Comparison of ENCODE assay signal across 10 cellular contexts in the genomic region with DNA sequence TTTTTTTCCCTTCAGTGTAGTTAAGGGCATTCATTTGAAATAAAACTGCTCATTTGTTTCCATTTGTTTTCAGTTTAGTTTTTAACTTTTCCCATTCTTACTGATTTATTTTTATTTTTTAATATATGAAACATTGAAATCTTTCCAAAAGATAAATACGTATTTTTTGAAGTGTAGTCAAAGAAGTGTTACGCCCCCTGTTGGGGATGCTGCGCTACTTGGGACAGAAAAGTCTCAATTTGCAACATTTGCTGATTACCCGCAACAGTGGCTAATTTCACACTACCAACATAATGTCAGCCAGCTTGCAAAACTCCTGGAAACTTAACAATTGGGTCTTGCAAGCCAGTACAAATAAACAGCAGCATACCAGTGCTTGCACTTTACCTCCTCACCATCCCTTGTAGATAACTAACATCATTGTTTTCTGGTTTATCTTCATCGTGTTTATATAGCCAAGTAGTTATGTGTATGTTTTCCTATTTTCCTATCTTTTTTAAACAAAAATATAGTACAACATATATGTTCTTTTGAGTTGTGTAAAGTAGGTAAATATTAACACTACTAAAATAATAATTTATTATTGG.
DNase-seq lines count a peak whose midpoint lies in the region; ATAC-seq, FAIRE-seq and TF ChIP-seq lines count a peak whose summit lies in the region.
"Had no signal": no experiment of that assay in that cellular context is flagged by ENCODE, and none has a peak within 500 bp of the region (broad histone marks: within the 10 kb centered on the region; RNA-seq: fewer than 3 reads in every experiment).

No MANE protein-coding gene starts in this region.

- H3K9me1 ChIP-seq in endothelial cell of umbilical vein (replicated peaks; ENCODE audit: control insufficient read depth, extremely low read depth, insufficient read depth, low read length) = no peaks in the 10 kb centered on the region

- no peak for TF ChIP-seq POLR2A in endothelial cell of umbilical vein (IDR thresholded peaks at IDR 0.05; ENCODE audit: low read depth, low read length)

- no peak overlapping the region for H3K9ac ChIP-seq in endothelial cell of umbilical vein (replicated peaks; ENCODE audit: extremely low read depth, insufficient read depth, low read length)

- H3K27ac ChIP-seq in OCI-LY7 (ENCODE audit: low read depth, low read length, poor library complexity, severe bottlenecking) (no peak overlapping the region), endothelial cell of umbilical vein (ENCODE audit: insufficient read depth, low read depth, low read length) (no peak overlapping the region)
- H3K27ac ChIP-seq: skin epidermis had no signal

- H3K79me2 ChIP-seq in OCI-LY7 (ENCODE audit: insufficient read depth, low read depth, low read length) (no peaks in the 10 kb centered on the region), endothelial cell of umbilical vein (ENCODE audit: control insufficient read depth, insufficient read depth, low read length) (no peaks in the 10 kb centered on the region)

- H3K4me1 ChIP-seq in OCI-LY7 (ENCODE audit: insufficient read depth, low read length, poor library complexity, severe bottlenecking) (no peaks in the 10 kb centered on the region), endothelial cell of umbilical vein (ENCODE audit: control insufficient read depth, extremely low read depth, insufficient read depth, low read length) (no peaks in the 10 kb centered on the region)

- no peaks in the 10 kb centered on the region for H3K9me2 ChIP-seq in OCI-LY7 (ENCODE audit: insufficient read depth, low read length)

- H3K9me3 ChIP-seq in OCI-LY7 (ENCODE audit: low read length) (no peaks in the 10 kb centered on the region), endothelial cell of umbilical vein (replicated peaks; ENCODE audit: control insufficient read depth, insufficient read depth, low read length) (no peaks in the 10 kb centered on the region)

- no peak for FAIRE-seq in endothelial cell of umbilical vein (lab: Jason Lieb, UNC)
- FAIRE-seq: K562 had no signal

- intact Hi-C loops in OCI-LY7 (cut with micrococcal nuclease; ENCODE audit: unreplicated experiment) = no loop called here
- intact Hi-C loops in endothelial cell of umbilical vein (cut with micrococcal nuclease) = loop anchor here (5.0 to 10.0 kb wide), 4 partner anchors 827 to 1497 kb away; no protein-coding TSS in a partner anchor

- BruUV-seq in OCI-LY7 (replicated peaks; lab: Mats Ljungman, UMichigan) (no TSS peak), endothelial cell of umbilical vein (replicated peaks; lab: Mats Ljungman, UMichigan) (no TSS peak)

- no peak overlapping the region for H2AFZ ChIP-seq in OCI-LY7 (ENCODE audit: low read length)
- no peak overlapping the region for H2AFZ ChIP-seq in endothelial cell of umbilical vein (ENCODE audit: low read depth, low read length)

- TF ChIP-seq CTCF in OCI-LY7 (conservative IDR thresholded peaks at IDR 0.05; ENCODE audit: low read length) (peak; percentile 71), endothelial cell of umbilical vein (IDR thresholded peaks at IDR 0.05; ENCODE audit: extremely low read depth in 1 of 2, insufficient read depth in 1 of 2, low read depth in 1 of 2, low read length in 2 of 2) (peak; percentile 43 to 49)

- H3K36me3 ChIP-seq in OCI-LY7 (ENCODE audit: insufficient read depth, low read length) = no peaks in the 10 kb centered on the region
- H3K36me3 ChIP-seq in endothelial cell of umbilical vein (ENCODE audit: control insufficient read depth in 2 of 2, extremely low read depth in 1 of 2, insufficient read depth in 2 of 2, low read length in 2 of 2) = no peaks in the 10 kb centered on the region

- dilution Hi-C loops in endothelial cell of umbilical vein (cut with MboI; ENCODE audit: extremely low pct_ligation_motif_present, low sequenced_read_pairs) = no loop called here

- no peaks in the 10 kb centered on the region for H4K20me1 ChIP-seq in OCI-LY7 (ENCODE audit: insufficient read depth, low read length)
- H4K20me1 ChIP-seq in endothelial cell of umbilical vein (replicated peaks; ENCODE audit: control insufficient read depth, extremely low read depth, insufficient read depth, low read length) = no peaks in the 10 kb centered on the region

- CTCF ChIA-PET in OCI-LY7 (lab: Charles Lee; ENCODE audit: unreplicated experiment) (no interaction called here), endothelial cell of umbilical vein (lab: Charles Lee) (no interaction called here)

- no peak for ATAC-seq in GM21576 (IDR thresholded peaks at IDR 0.05; ENCODE audit: unreplicated experiment)
- ATAC-seq: K562 had no signal

- no peaks in the 10 kb centered on the region for H3K27me3 ChIP-seq in endothelial cell of umbilical vein (ENCODE audit: control insufficient read depth in 2 of 2, insufficient read depth in 2 of 2, low read length in 2 of 2)

- H3K4me3 ChIP-seq in OCI-LY7 (ENCODE audit: low read depth, low read length, poor library complexity, severe bottlenecking) = no peak overlapping the region
- H3K4me3 ChIP-seq in endothelial cell of umbilical vein (replicated peaks in 1 of 3; ENCODE audit: insufficient read depth in 1 of 3, low read depth in 1 of 3, low read length in 3 of 3) = no peak overlapping the region
- H3K4me3 ChIP-seq: K562, skin epidermis had no signal

- H3K4me2 ChIP-seq in OCI-LY7 (ENCODE audit: low read length) (no peak overlapping the region), endothelial cell of umbilical vein (ENCODE audit: insufficient read depth, low read length) (no peak overlapping the region)

- POLR2A ChIA-PET in OCI-LY7 (lab: Charles Lee) = no interaction called here
- POLR2A ChIA-PET in endothelial cell of umbilical vein (lab: Charles Lee) = no interaction called here

- DNase-seq in activated CD4-positive, alpha-beta T cell treated with anti-CD3 and anti-CD28 coated beads for 48 hours = peak; percentile 15
- DNase-seq in activated CD4-positive, alpha-beta T cell treated with anti-CD3 and anti-CD28 coated beads for 1 hour = no peak
- DNase-seq in OCI-LY7 (ENCODE audit: low spot score) = peak; percentile 7
- peak; percentile 33 for DNase-seq in endothelial cell of umbilical vein (ENCODE audit: low read depth, low spot score)
- DNase-seq in stimulated activated CD8-positive, alpha-beta memory T cell treated with anti-CD3 and anti-CD28 coated beads, Interleukin-4, amount 100 ng/mL, for 48 hours = peak; percentile 24
- DNase-seq in GM19240 (ENCODE audit: insufficient read length, low spot score) = no peak
- DNase-seq in activated effector memory CD4-positive, alpha-beta T cell treated with anti-CD3 and anti-CD28 coated beads, Interleukin-2, amount 50 U/mL, for 16 hours = no peak

TF ChIP-seq in endothelial cell of umbilical vein, 7 proteins besides CTCF, POLR2A, EP300 and RAD21:
- TF ChIP-seq GATA2 (IDR thresholded peaks at IDR 0.05; ENCODE audit: insufficient read depth, insufficient read length, low read depth, low read length) = no peak
- TF ChIP-seq MAX (IDR thresholded peaks at IDR 0.05; ENCODE audit: insufficient read depth, insufficient read length) = no peak
- no peak for TF ChIP-seq MYC (IDR thresholded peaks at IDR 0.05; ENCODE audit: low read depth, low read length)
- no peak for TF ChIP-seq JUN (IDR thresholded peaks at IDR 0.05; ENCODE audit: borderline replicate concordance, insufficient read depth, insufficient read length, low read depth)
- no peak for TF ChIP-seq FOS (IDR thresholded peaks at IDR 0.05; ENCODE audit: borderline replicate concordance, insufficient read depth, low read length)
- no peak for TF ChIP-seq EZH2 (IDR thresholded peaks at IDR 0.05; ENCODE audit: borderline replicate concordance, low read depth, low read length, severe bottlenecking)
- no peak for TF ChIP-seq POLR2AphosphoS5 (IDR thresholded peaks at IDR 0.05; ENCODE audit: insufficient read depth, low read depth, low read length)

Comparison
In these comparisons a context has a peak if more than half of its experiments do, and no peak if none do; other contexts are left out.
1. DNase-seq: peak in activated CD4-positive, alpha-beta T cell treated with anti-CD3 and anti-CD28 coated beads for 48 hours (single experiment), OCI-LY7 (single experiment), endothelial cell of umbilical vein (single experiment) and stimulated activated CD8-positive, alpha-beta memory T cell treated with anti-CD3 and anti-CD28 coated beads, Interleukin-4, amount 100 ng/mL, for 48 hours (single experiment); none in activated CD4-positive, alpha-beta T cell treated with anti-CD3 and anti-CD28 coated beads for 1 hour (single experiment), GM19240 (single experiment) and activated effector memory CD4-positive, alpha-beta T cell treated with anti-CD3 and anti-CD28 coated beads, Interleukin-2, amount 50 U/mL, for 16 hours (single experiment).